8 cellular contexts compared by ENCODE assay signal in genomic region chr2:145751634-145752033, GRCh38.
DNase-seq lines count a peak whose midpoint lies in the region; ATAC-seq and TF ChIP-seq lines count a peak whose summit lies in the region.

No MANE protein-coding gene starts in this region.

- no peaks in the 10 kb centered on the region for H3K27me3 Mint-ChIP-seq in mesothelial cell of epicardium (ENCODE audit: low read depth)

- H3K9me3 ChIP-seq in colonic mucosa = no peaks in the 10 kb centered on the region

- DNase-seq in GM10266 (ENCODE audit: extremely low spot score) (peak; percentile 24), KG1 (lab: John Stamatoyannopoulos, UW) (peak; percentile 46), colonic mucosa (no peak), mesothelial cell of epicardium (ENCODE audit: low spot score in 2 of 2, unreplicated experiment in 2 of 2) (no peak), DMS 273 (lab: John Stamatoyannopoulos, UW; ENCODE audit: unreplicated experiment) (no peak), activated gamma-delta T cell (lab: John Stamatoyannopoulos, UW) (no peak), LoVo (ENCODE audit: low spot score) (no peak)

- H3K36me3 ChIP-seq in colonic mucosa = no peaks in the 10 kb centered on the region

- H3K27me3 ChIP-seq in colonic mucosa = no peaks in the 10 kb centered on the region

- no peak for TF ChIP-seq CTCF in GM10266 (IDR thresholded peaks at IDR 0.05; ENCODE audit: control insufficient read depth, insufficient read depth, low read depth, missing control alignments)
- no peak for TF ChIP-seq CTCF in colonic mucosa (IDR thresholded peaks at IDR 0.05)
- no peak for TF ChIP-seq CTCF in mesothelial cell of epicardium (IDR thresholded peaks at IDR 0.05; ENCODE audit: unreplicated experiment)

- no peaks in the 10 kb centered on the region for H3K36me3 Mint-ChIP-seq in mesothelial cell of epicardium

- intact Hi-C loops in colonic mucosa (cut with DNase I) = no loop called here

- H3K27ac ChIP-seq in colonic mucosa = peak overlapping the region; percentile 61

- no peaks in the 10 kb centered on the region for H3K4me1 ChIP-seq in colonic mucosa

- H3K27ac Mint-ChIP-seq in mesothelial cell of epicardium = peak overlapping the region; percentile 48

- ATAC-seq in GM21737 (IDR thresholded peaks at IDR 0.05; ENCODE audit: unreplicated experiment) = peak; percentile 85

- no peaks in the 10 kb centered on the region for H3K9me3 Mint-ChIP-seq in mesothelial cell of epicardium

- no peak overlapping the region for H3K4me3 Mint-ChIP-seq in mesothelial cell of epicardium

- H3K9ac ChIP-seq in colonic mucosa (ENCODE audit: low read depth in 2 of 2, low read length in 2 of 2) = no peak overlapping the region

- H3K4me1 Mint-ChIP-seq in mesothelial cell of epicardium = peaks cover 51% of the 10 kb centered on the region

- no peak overlapping the region for H3K4me3 ChIP-seq in colonic mucosa

Comparison
In these comparisons a context has a peak if more than half of its experiments do, and no peak if none do; other contexts are left out.
1. DNase-seq: peak in GM10266 (single experiment) and KG1 (single experiment); none in colonic mucosa (single experiment), mesothelial cell of epicardium (0 of 2), DMS 273 (single experiment), activated gamma-delta T cell (single experiment) and LoVo (single experiment).